ENCODE assay signal across 7 cellular contexts in genomic region chr2:181104512-181105121, GRCh38.
DNase-seq lines count a peak whose midpoint lies in the region; ATAC-seq, FAIRE-seq and TF ChIP-seq lines count a peak whose summit lies in the region.

No MANE protein-coding gene starts in this region.

- CTCF ChIA-PET in HepG2 (lab: Yijun Ruan, JAX; ENCODE audit: low intra/inter-chr PET ratio, low total read pairs), result interaction anchor here (1.3 to 2.8 kb wide), 3 partner anchors 353 to 610 kb away, joined by 5 to 27 read pairs (median 7); partner anchors contain the start of gene ITGA4

- in situ Hi-C loops in HepG2 (cut with HindIII; ENCODE audit: extremely low pct_ligation_motif_present, low pct_unique_long_range_greater_than_20kb), result loop anchor here (10.0 kb wide), 2 partner anchors 360 to 610 kb away; no protein-coding TSS in a partner anchor

- WGBS in HepG2 (ENCODE audit: low lambda C conversion rate), result 19% methylated on average over 7 of the region's 7 CpGs

- H3K4me2 ChIP-seq in HepG2 (ENCODE audit: low read depth, low read length), result no peak overlapping the region

- no peak overlapping the region for H3K27ac ChIP-seq in HepG2 (ENCODE audit: extremely low read length, insufficient read depth, low read length)

- no TSS peak for BruUV-seq in HepG2 (replicated peaks; lab: Mats Ljungman, UMichigan)

- intact Hi-C loops in HepG2 (cut with micrococcal nuclease; ENCODE audit: unreplicated experiment), result loop anchor here (1.0 kb wide), 2 partner anchors 362 to 611 kb away; no protein-coding TSS in a partner anchor

- no peaks in the 10 kb centered on the region for H3K36me3 ChIP-seq in NT2/D1 (ENCODE audit: insufficient read depth, insufficient read length, low read length)
- no peaks in the 10 kb centered on the region for H3K36me3 ChIP-seq in HepG2 (replicated peaks in 1 of 2; ENCODE audit: control insufficient read depth in 1 of 2, insufficient read depth in 2 of 2, low read length in 2 of 2)

- H3K9ac ChIP-seq in NT2/D1 (ENCODE audit: insufficient read length, low read depth) (no peak overlapping the region), HepG2 (ENCODE audit: insufficient read depth, low read depth, low read length) (no peak overlapping the region)

- no peaks in the 10 kb centered on the region for H3K4me1 ChIP-seq in NT2/D1 (ENCODE audit: insufficient read depth, insufficient read length)
- H3K4me1 ChIP-seq in HepG2 (ENCODE audit: insufficient read depth, low read length), result no peaks in the 10 kb centered on the region

- no peak for TF ChIP-seq POLR2A in HepG2 (IDR thresholded peaks at IDR 0.05; ENCODE audit: insufficient read depth in 1 of 2, low read depth in 2 of 2, low read length in 2 of 2)

- H3K27me3 ChIP-seq in NT2/D1 (ENCODE audit: insufficient read depth, insufficient read length) (no peaks in the 10 kb centered on the region), HepG2 (ENCODE audit: control insufficient read depth in 1 of 2, insufficient read depth in 2 of 2, low read length in 2 of 2) (no peaks in the 10 kb centered on the region)

- TF ChIP-seq CTCF in HepG2 (CRISPR knock-in tag; IDR thresholded peaks at IDR 0.05), result peak; percentile 71

- H2AFZ ChIP-seq in HepG2 (ENCODE audit: low read length), result no peak overlapping the region

- peak; percentile 81 for FAIRE-seq in HepG2 (lab: Jason Lieb, UNC)

- TF ChIP-seq EP300 in HepG2 (IDR thresholded peaks at IDR 0.05; ENCODE audit: low read depth in 2 of 2, low read length in 2 of 2), result no peak
- no peak for TF ChIP-seq EP300 in HepG2 (CRISPR knock-in tag; IDR thresholded peaks at IDR 0.05; ENCODE audit: borderline replicate concordance)

- H3K4me3 ChIP-seq in NT2/D1 (ENCODE audit: insufficient read length, low read depth), result no peak overlapping the region
- H3K4me3 ChIP-seq in HepG2 (replicated peaks in 1 of 3; ENCODE audit: insufficient read depth in 1 of 3, low read depth in 2 of 3, low read length in 3 of 3), result no peak overlapping the region

- 0 out of 2 replicates have a peak, but pooled peaks have one; percentile 52 for TF ChIP-seq RAD21 in HepG2 (CRISPR knock-in tag; IDR thresholded peaks at IDR 0.05)

- POLR2A ChIA-PET in HepG2 (lab: Yijun Ruan, JAX), result no interaction called here

- H3K79me2 ChIP-seq in HepG2 (ENCODE audit: insufficient read depth, low read length), result no peaks in the 10 kb centered on the region

- ATAC-seq in HepG2 (peak; percentile 69), HG03025 (IDR thresholded peaks at IDR 0.05; ENCODE audit: low FRiP score, unreplicated experiment) (no peak), GM19455 (IDR thresholded peaks at IDR 0.05; ENCODE audit: unreplicated experiment) (no peak)

- H3K9me3 ChIP-seq in NT2/D1 (ENCODE audit: insufficient read depth, low read length) (no peaks in the 10 kb centered on the region), HepG2 (ENCODE audit: low read length) (no peaks in the 10 kb centered on the region)

- DNase-seq in DMS153 treated with DMSO at 0.1 percent for 48 hours (lab: John Stamatoyannopoulos, UW; ENCODE audit: unreplicated experiment) (peak; percentile 37), HPDE6-E6E7 (ENCODE audit: extremely low spot score) (peak; percentile 14), NT2/D1 (ENCODE audit: low read depth, low spot score) (peak; percentile 22), brain pericyte (ENCODE audit: low read depth, low spot score) (peak; percentile 31), HepG2 (ENCODE audit: low spot score) (peak; percentile 34)

- no peaks in the 10 kb centered on the region for H4K20me1 ChIP-seq in HepG2 (ENCODE audit: insufficient read depth, low read length)

TF ChIP-seq in HepG2, 621 proteins besides CTCF, POLR2A, EP300 and RAD21:
- peak; percentile 57; the same call in 1 of the 2 replicates for TF ChIP-seq SMC3 (IDR thresholded peaks at IDR 0.05; ENCODE audit: low read length)
- TF ChIP-seq ZNF572 (CRISPR knock-in tag; IDR thresholded peaks at IDR 0.05), result no peak
- TF ChIP-seq STAG1 (CRISPR knock-in tag; IDR thresholded peaks at IDR 0.05), result peak; percentile 86
- TF ChIP-seq FOXA3 (CRISPR knock-in tag; IDR thresholded peaks at IDR 0.05), result peak; percentile 45; the same call in 1 of the 2 replicates
- TF ChIP-seq KDM5B (CRISPR knock-in tag; IDR thresholded peaks at IDR 0.05; ENCODE audit: borderline replicate concordance), result no peak
- no peak for TF ChIP-seq FOXA1 (IDR thresholded peaks at IDR 0.05)
- 0 out of 2 replicates have a peak, but pooled peaks have one; percentile 23 for TF ChIP-seq FOXA1 (CRISPR knock-in tag; IDR thresholded peaks at IDR 0.05)
- TF ChIP-seq EHMT2 (IDR thresholded peaks at IDR 0.05; ENCODE audit: borderline replicate concordance, low read depth, low read length), result no peak
- no peak for TF ChIP-seq ZNF687 (CRISPR knock-in tag; IDR thresholded peaks at IDR 0.05)
- TF ChIP-seq SRSF9 (IDR thresholded peaks at IDR 0.05; ENCODE audit: borderline replicate concordance, insufficient read depth, low read depth, low read length, poor library complexity, severe bottlenecking), result peak; percentile 45
TF ChIP-seq in HepG2: peak in this region for 5.
